In the genomic region with DNA sequence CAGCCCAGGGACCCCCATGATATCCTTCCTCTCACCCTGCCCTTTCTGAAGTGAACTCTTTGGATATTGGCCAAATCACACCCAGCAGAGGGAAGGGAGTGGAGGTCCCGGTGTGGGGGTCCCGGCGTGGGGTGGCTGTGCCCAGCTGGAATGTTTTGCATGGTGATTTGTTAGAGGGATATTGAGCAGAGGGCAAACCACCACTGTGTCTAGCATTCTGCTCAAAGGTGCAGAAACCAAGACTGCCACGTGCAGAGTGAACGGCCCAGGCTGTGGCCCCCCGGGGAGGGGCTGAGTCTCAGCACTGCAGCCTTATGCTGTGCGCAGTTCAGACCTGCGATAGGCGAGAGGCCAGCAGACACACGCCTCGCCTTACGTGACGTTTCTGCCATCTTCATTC, we compare ENCODE assay signal across 1 cellular context.
TF ChIP-seq lines count a peak whose summit lies in the region.

No MANE protein-coding gene starts in this region.

TF ChIP-seq in H1, 55 proteins besides CTCF, POLR2A, EP300 and RAD21:
- no peak for TF ChIP-seq CBX8 (IDR thresholded peaks at IDR 0.05; ENCODE audit: borderline replicate concordance, low read depth, low read length)
- TF ChIP-seq, protein P1, sequence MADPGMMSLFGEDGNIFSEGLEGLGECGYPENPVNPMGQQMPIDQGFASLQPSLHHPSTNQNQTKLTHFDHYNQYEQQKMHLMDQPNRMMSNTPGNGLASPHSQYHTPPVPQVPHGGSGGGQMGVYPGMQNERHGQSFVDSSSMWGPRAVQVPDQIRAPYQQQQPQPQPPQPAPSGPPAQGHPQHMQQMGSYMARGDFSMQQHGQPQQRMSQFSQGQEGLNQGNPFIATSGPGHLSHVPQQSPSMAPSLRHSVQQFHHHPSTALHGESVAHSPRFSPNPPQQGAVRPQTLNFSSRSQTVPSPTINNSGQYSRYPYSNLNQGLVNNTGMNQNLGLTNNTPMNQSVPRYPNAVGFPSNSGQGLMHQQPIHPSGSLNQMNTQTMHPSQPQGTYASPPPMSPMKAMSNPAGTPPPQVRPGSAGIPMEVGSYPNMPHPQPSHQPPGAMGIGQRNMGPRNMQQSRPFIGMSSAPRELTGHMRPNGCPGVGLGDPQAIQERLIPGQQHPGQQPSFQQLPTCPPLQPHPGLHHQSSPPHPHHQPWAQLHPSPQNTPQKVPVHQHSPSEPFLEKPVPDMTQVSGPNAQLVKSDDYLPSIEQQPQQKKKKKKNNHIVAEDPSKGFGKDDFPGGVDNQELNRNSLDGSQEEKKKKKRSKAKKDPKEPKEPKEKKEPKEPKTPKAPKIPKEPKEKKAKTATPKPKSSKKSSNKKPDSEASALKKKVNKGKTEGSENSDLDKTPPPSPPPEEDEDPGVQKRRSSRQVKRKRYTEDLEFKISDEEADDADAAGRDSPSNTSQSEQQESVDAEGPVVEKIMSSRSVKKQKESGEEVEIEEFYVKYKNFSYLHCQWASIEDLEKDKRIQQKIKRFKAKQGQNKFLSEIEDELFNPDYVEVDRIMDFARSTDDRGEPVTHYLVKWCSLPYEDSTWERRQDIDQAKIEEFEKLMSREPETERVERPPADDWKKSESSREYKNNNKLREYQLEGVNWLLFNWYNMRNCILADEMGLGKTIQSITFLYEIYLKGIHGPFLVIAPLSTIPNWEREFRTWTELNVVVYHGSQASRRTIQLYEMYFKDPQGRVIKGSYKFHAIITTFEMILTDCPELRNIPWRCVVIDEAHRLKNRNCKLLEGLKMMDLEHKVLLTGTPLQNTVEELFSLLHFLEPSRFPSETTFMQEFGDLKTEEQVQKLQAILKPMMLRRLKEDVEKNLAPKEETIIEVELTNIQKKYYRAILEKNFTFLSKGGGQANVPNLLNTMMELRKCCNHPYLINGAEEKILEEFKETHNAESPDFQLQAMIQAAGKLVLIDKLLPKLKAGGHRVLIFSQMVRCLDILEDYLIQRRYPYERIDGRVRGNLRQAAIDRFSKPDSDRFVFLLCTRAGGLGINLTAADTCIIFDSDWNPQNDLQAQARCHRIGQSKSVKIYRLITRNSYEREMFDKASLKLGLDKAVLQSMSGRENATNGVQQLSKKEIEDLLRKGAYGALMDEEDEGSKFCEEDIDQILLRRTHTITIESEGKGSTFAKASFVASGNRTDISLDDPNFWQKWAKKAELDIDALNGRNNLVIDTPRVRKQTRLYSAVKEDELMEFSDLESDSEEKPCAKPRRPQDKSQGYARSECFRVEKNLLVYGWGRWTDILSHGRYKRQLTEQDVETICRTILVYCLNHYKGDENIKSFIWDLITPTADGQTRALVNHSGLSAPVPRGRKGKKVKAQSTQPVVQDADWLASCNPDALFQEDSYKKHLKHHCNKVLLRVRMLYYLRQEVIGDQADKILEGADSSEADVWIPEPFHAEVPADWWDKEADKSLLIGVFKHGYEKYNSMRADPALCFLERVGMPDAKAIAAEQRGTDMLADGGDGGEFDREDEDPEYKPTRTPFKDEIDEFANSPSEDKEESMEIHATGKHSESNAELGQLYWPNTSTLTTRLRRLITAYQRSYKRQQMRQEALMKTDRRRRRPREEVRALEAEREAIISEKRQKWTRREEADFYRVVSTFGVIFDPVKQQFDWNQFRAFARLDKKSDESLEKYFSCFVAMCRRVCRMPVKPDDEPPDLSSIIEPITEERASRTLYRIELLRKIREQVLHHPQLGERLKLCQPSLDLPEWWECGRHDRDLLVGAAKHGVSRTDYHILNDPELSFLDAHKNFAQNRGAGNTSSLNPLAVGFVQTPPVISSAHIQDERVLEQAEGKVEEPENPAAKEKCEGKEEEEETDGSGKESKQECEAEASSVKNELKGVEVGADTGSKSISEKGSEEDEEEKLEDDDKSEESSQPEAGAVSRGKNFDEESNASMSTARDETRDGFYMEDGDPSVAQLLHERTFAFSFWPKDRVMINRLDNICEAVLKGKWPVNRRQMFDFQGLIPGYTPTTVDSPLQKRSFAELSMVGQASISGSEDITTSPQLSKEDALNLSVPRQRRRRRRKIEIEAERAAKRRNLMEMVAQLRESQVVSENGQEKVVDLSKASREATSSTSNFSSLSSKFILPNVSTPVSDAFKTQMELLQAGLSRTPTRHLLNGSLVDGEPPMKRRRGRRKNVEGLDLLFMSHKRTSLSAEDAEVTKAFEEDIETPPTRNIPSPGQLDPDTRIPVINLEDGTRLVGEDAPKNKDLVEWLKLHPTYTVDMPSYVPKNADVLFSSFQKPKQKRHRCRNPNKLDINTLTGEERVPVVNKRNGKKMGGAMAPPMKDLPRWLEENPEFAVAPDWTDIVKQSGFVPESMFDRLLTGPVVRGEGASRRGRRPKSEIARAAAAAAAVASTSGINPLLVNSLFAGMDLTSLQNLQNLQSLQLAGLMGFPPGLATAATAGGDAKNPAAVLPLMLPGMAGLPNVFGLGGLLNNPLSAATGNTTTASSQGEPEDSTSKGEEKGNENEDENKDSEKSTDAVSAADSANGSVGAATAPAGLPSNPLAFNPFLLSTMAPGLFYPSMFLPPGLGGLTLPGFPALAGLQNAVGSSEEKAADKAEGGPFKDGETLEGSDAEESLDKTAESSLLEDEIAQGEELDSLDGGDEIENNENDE (IDR thresholded peaks at IDR 0.05; ENCODE audit: insufficient replicate concordance, low read length) = no peak
- TF ChIP-seq MAFK (IDR thresholded peaks at IDR 0.05; ENCODE audit: low read depth, low read length) = no peak
- TF ChIP-seq E2F6 (IDR thresholded peaks at IDR 0.05) = no peak
- no peak for TF ChIP-seq SIX5 (IDR thresholded peaks at IDR 0.05; ENCODE audit: low read depth, low read length)
- TF ChIP-seq SIN3A (conservative IDR thresholded peaks at IDR 0.05 in 1 of 2, IDR thresholded peaks at IDR 0.05 in 1 of 2; ENCODE audit: low read depth in 1 of 2, low read length in 2 of 2) = no peak
- TF ChIP-seq EGR1 (IDR thresholded peaks at IDR 0.05; ENCODE audit: borderline replicate concordance, low read depth, low read length) = no peak
- TF ChIP-seq RFX5 (IDR thresholded peaks at IDR 0.05; ENCODE audit: borderline replicate concordance, low read depth, low read length) = no peak
- no peak for TF ChIP-seq TCF12 (IDR thresholded peaks at IDR 0.05; ENCODE audit: low read depth, low read length)
- no peak for TF ChIP-seq SUZ12 (IDR thresholded peaks at IDR 0.05; ENCODE audit: low read length)
- no peak for TF ChIP-seq NRF1 (IDR thresholded peaks at IDR 0.05; ENCODE audit: low read depth, low read length)
- TF ChIP-seq POLR2AphosphoS5 (IDR thresholded peaks at IDR 0.05; ENCODE audit: low read depth, low read length) = no peak
TF ChIP-seq in H1: peak in this region for 0.
